Comparison of ENCODE assay signal across 8 cellular contexts in genomic region chr15:76150508-76150907, GRCh38.
A peak's percentile ranks its signal among the peaks of the same experiment; 100 is the strongest.
DNase-seq lines count a peak whose midpoint lies in the region; ATAC-seq, FAIRE-seq and TF ChIP-seq lines count a peak whose summit lies in the region.

No MANE protein-coding gene starts in this region.

- no peak for FAIRE-seq in pancreas (lab: Jason Lieb, UNC)

- H3K27ac ChIP-seq in WERI-Rb-1 (0 out of 2 replicates have a peak overlapping the region, but pooled peaks have one; percentile 14), pancreas (peak overlapping the region in 3 of 4 donors; percentile 15 to 62 (median 34))

- H3K27me3 ChIP-seq in WERI-Rb-1 (ENCODE audit: insufficient read depth, low read depth, severe bottlenecking), result no peaks in the 10 kb centered on the region
- no peaks in the 10 kb centered on the region for H3K27me3 ChIP-seq in pancreas
- H3K27me3 ChIP-seq in Caco-2 (replicated peaks; ENCODE audit: control insufficient read depth, insufficient read depth, low read length), result no peaks in the 10 kb centered on the region

- H3K4me3 Mint-ChIP-seq in progenitor cell of endocrine pancreas (ENCODE audit: low read depth) (no peak overlapping the region), Caco-2 (ENCODE audit: unreplicated experiment) (no peak overlapping the region)

- peaks cover 10% of the 10 kb centered on the region for H3K4me1 Mint-ChIP-seq in progenitor cell of endocrine pancreas (ENCODE audit: low read depth)
- peaks cover 13% of the 10 kb centered on the region for H3K4me1 Mint-ChIP-seq in Caco-2 (ENCODE audit: low read depth, unreplicated experiment)

- CTCF ChIA-PET in Caco-2 (lab: Charles Lee), result interaction anchor here (0.6 to 1.8 kb wide), 8 partner anchors 11 to 184 kb away, joined by 3 to 8 read pairs (median 6); no protein-coding TSS in a partner anchor

- intact Hi-C loops in pancreas (cut with DNase I), result no loop called here
- intact Hi-C loops in Caco-2 (cut with micrococcal nuclease; ENCODE audit: unreplicated experiment), result no loop called here

- H3K9me3 Mint-ChIP-seq in progenitor cell of endocrine pancreas (ENCODE audit: low read depth), result no peaks in the 10 kb centered on the region
- no peaks in the 10 kb centered on the region for H3K9me3 Mint-ChIP-seq in Caco-2 (ENCODE audit: unreplicated experiment)

- H3K36me3 ChIP-seq in WERI-Rb-1 (no peaks in the 10 kb centered on the region), pancreas (no peaks in the 10 kb centered on the region), Caco-2 (ENCODE audit: control insufficient read depth, insufficient read depth, low read length) (no peaks in the 10 kb centered on the region)

- POLR2A ChIA-PET in Caco-2 (lab: Charles Lee), result no interaction called here

- 19% methylated on average over 7 of the region's 7 CpGs for WGBS in pancreas, 2 donors

- no peak overlapping the region for H3K4me3 ChIP-seq in WERI-Rb-1 (ENCODE audit: low read depth, low read length)
- no peak overlapping the region for H3K4me3 ChIP-seq in pancreas
- H3K4me3 ChIP-seq in Caco-2 (ENCODE audit: low read depth, low read length), result no peak overlapping the region

- H3K27me3 Mint-ChIP-seq in progenitor cell of endocrine pancreas (peaks cover 43% of the 10 kb centered on the region), Caco-2 (ENCODE audit: insufficient read depth, unreplicated experiment) (no peaks in the 10 kb centered on the region)

- no TSS peak for BruUV-seq in Caco-2 (replicated peaks; lab: Mats Ljungman, UMichigan)

- DNase-seq in WERI-Rb-1 (no peak), pancreas (peak in 4 of 6 donors; percentile 47 to 69 (median 57)), progenitor cell of endocrine pancreas (ENCODE audit: low spot score, unreplicated experiment) (no peak), HuH-7 (ENCODE audit: low spot score) (no peak), Caco-2 (no peak), HT-29 (ENCODE audit: low spot score) (no peak)

- H3K4me1 ChIP-seq in pancreas (peaks cover 11 to 21% (median 12%) of the 10 kb centered on the region in 3 donors), Caco-2 (no peaks in the 10 kb centered on the region)

- H3K36me3 Mint-ChIP-seq in progenitor cell of endocrine pancreas (ENCODE audit: insufficient read depth) (no peaks in the 10 kb centered on the region), Caco-2 (ENCODE audit: insufficient read depth, unreplicated experiment) (peaks cover 5% of the 10 kb centered on the region)

- H3K27ac Mint-ChIP-seq in progenitor cell of endocrine pancreas (no peak overlapping the region), Caco-2 (ENCODE audit: unreplicated experiment) (no peak overlapping the region)

- H3K9me3 ChIP-seq in WERI-Rb-1 (ENCODE audit: severe bottlenecking) (no peaks in the 10 kb centered on the region), pancreas (no peaks in the 10 kb centered on the region), Caco-2 (no peaks in the 10 kb centered on the region)

- ATAC-seq in GM19043 (IDR thresholded peaks at IDR 0.05; ENCODE audit: low read depth, unreplicated experiment) (peak; percentile 34), HG03139 (IDR thresholded peaks at IDR 0.05; ENCODE audit: unreplicated experiment) (peak; percentile 13), pancreas (peak; percentile 51 to 71 (median 66))

- TF ChIP-seq CTCF in WERI-Rb-1 (IDR thresholded peaks at IDR 0.05; ENCODE audit: low read depth, low read length) (no peak), pancreas (IDR thresholded peaks at IDR 0.05) (no peak), progenitor cell of endocrine pancreas (IDR thresholded peaks at IDR 0.05; ENCODE audit: unreplicated experiment) (no peak), Caco-2 (IDR thresholded peaks at IDR 0.05; ENCODE audit: insufficient read depth in 1 of 2, low read depth in 1 of 2, low read length in 1 of 2, severe bottlenecking in 1 of 2, unreplicated experiment in 1 of 2) (no peak)

Comparison
In these comparisons a context has a peak if more than half of its experiments do, and no peak if none do; other contexts are left out.
1. ATAC-seq: peak in every context shown above with its lines; median percentile 66 in pancreas; 34 in GM19043; 13 in HG03139.
2. DNase-seq: peak in pancreas (4 of 6); none in WERI-Rb-1 (single experiment), progenitor cell of endocrine pancreas (single experiment), HuH-7 (single experiment), Caco-2 (0 of 2) and HT-29 (single experiment).